ENCODE assay signal across 8 cellular contexts in genomic region chr16:2428051-2428786, GRCh38. TPM values are rescaled to one million over a fixed set of nuclear protein-coding genes. Genes with fewer than 3 reads are reported as not detected.
DNase-seq lines count a peak whose midpoint lies in the region; ATAC-seq, FAIRE-seq and TF ChIP-seq lines count a peak whose summit lies in the region.

No MANE protein-coding gene starts in this region.

- peak overlapping the region; percentile 83 to 94 (median 88) for H3K4me3 ChIP-seq in pancreas

- H3K36me3 ChIP-seq in pancreas, result no peaks in the 10 kb centered on the region

- intact Hi-C loops in head of caudate nucleus (cut with DNase I) (loop anchor here (5.0 to 10.0 kb wide), 3 partner anchors 47 to 86 kb away; partner anchors contain the start of genes ABCA3, NTN3 and TBC1D24), pancreas (cut with DNase I) (loop anchor here in 2 of 3 donors (10.0 kb wide), 1 partner anchor 83 kb away; the partner anchor contains the start of gene ABCA3 (in 2 of the 2))

- no peaks in the 10 kb centered on the region for H3K27me3 ChIP-seq in pancreas

- peak in 1 of 4 donors; percentile 9 for TF ChIP-seq CTCF in pancreas (IDR thresholded peaks at IDR 0.05)

- FAIRE-seq in pancreas (lab: Jason Lieb, UNC), result no peak

- ATAC-seq in pancreas, result peak; percentile 39 to 66 (median 54)

- H3K27ac ChIP-seq in pancreas, result peak overlapping the region in 2 of 4 donors; percentile 46 to 73

- peak; percentile 26 for DNase-seq in stimulated activated CD4-positive, alpha-beta T cell treated with anti-CD3 and anti-CD28 coated beads, Interleukin-15, amount 100 ng/mL, for 24 hours
- DNase-seq in stimulated activated CD4-positive, alpha-beta T cell treated with anti-CD3 and anti-CD28 coated beads, Interleukin-2, amount 100 ng/mL, for 48 hours, result no peak
- DNase-seq in HT1080 (ENCODE audit: low read depth) (peak; percentile 28), head of caudate nucleus (peak in 25 of 42 donors; percentile 5 to 61 (median 28)), pancreas (peak; percentile 37 to 84 (median 54)), GM19240 (ENCODE audit: insufficient read length, low spot score) (no peak), Kasumi-1 (lab: John Stamatoyannopoulos, UW) (no peak)
- peak; percentile 21 to 33 for DNase-seq in activated CD4-positive, alpha-beta T cell treated with anti-CD3 and anti-CD28 coated beads, Interleukin-2, amount 50 U/mL, for 48 hours

- no peaks in the 10 kb centered on the region for H3K9me3 ChIP-seq in pancreas

- WGBS in pancreas, 2 donors, result 31 to 34% methylated on average over 26 to 28 of the region's 28 CpGs

- peaks cover 0 to 6% (median 6%) of the 10 kb centered on the region in 3 donors for H3K4me1 ChIP-seq in pancreas

RNA-seq across cellular contexts. Expression of gene CCNF, which starts 1.0 kb away (rescaled TPM):
- 60.6 and 64.7 TPM in 2 replicates for total RNA-seq in HT1080 (2014; rRNA removed; shearing (Covaris generic))
- 18.1 and 18.6 TPM in 2 replicates for polyA plus RNA-seq in HT1080 (2015; cell fraction: cytosol; rRNA removed)
- 33.3 and 33.8 TPM in 2 replicates for polyA plus RNA-seq in HT1080 (2015; cell fraction: nucleus; rRNA removed)
- 1 to 10 TPM in 4 of 6 donors, under 1 TPM in 2; 0.69 to 2.6 (median 1.3) TPM for total RNA-seq in pancreas
- polyA plus RNA-seq in pancreas, result under 1 TPM; 0.77 to 0.91 TPM

RNA-seq across cellular contexts. Expression of gene TEDC2, which starts 31.7 kb away (rescaled TPM):
- 50.8 and 61.3 TPM in 2 replicates for total RNA-seq in HT1080 (2014; rRNA removed; shearing (Covaris generic))
- polyA plus RNA-seq in HT1080 (2015; cell fraction: cytosol; rRNA removed), result 19.1 and 25.2 TPM in 2 replicates
- 50.9 and 53.2 TPM in 2 replicates for polyA plus RNA-seq in HT1080 (2015; cell fraction: nucleus; rRNA removed)
- under 1 TPM in 5 of 6 donors, not detected in 1; 0.16 to 0.82 (median 0.76) TPM for total RNA-seq in pancreas
- 1 to 10 TPM; 1.1 to 1.4 TPM for polyA plus RNA-seq in pancreas

RNA-seq across cellular contexts. Expression of gene NTN3, which starts 42.9 kb away (rescaled TPM):
- not detected in 2 replicates for total RNA-seq in HT1080 (2014; rRNA removed; shearing (Covaris generic))
- not detected in 2 replicates for polyA plus RNA-seq in HT1080 (2015; cell fraction: cytosol; rRNA removed)
- polyA plus RNA-seq in HT1080 (2015; cell fraction: nucleus; rRNA removed), result not detected in 2 replicates
- under 1 TPM in 3 of 6 donors, not detected in 3; 0.09 to 0.22 (median 0.20) TPM for total RNA-seq in pancreas
- polyA plus RNA-seq in pancreas, result under 1 TPM; 0.07 to 0.08 TPM

RNA-seq across cellular contexts. Expression of gene TBC1D24, which starts 46.7 kb away (rescaled TPM):
- total RNA-seq in HT1080 (2014; rRNA removed; shearing (Covaris generic)), result 13.1 and 14.0 TPM in 2 replicates
- 5.6 and 6.0 TPM in 2 replicates for polyA plus RNA-seq in HT1080 (2015; cell fraction: cytosol; rRNA removed)
- 14.8 and 16.0 TPM in 2 replicates for polyA plus RNA-seq in HT1080 (2015; cell fraction: nucleus; rRNA removed)
- total RNA-seq in pancreas, result 10 to 100 TPM; 16.8 to 23.7 (median 19.7) TPM
- 10 to 100 TPM; 10.8 to 16.0 TPM for polyA plus RNA-seq in pancreas

Comparison
In these comparisons a context has a peak if more than half of its experiments do, and no peak if none do; other contexts are left out.
1. DNase-seq: peak in stimulated activated CD4-positive, alpha-beta T cell treated with anti-CD3 and anti-CD28 coated beads, Interleukin-15, amount 100 ng/mL, for 24 hours (single experiment), HT1080 (single experiment), activated CD4-positive, alpha-beta T cell treated with anti-CD3 and anti-CD28 coated beads, Interleukin-2, amount 50 U/mL, for 48 hours (2 of 2), head of caudate nucleus (25 of 42) and pancreas (6 of 6); none in stimulated activated CD4-positive, alpha-beta T cell treated with anti-CD3 and anti-CD28 coated beads, Interleukin-2, amount 100 ng/mL, for 48 hours (0 of 2), GM19240 (single experiment) and Kasumi-1 (0 of 2).
2. RNA of gene CCNF, which starts 1.0 kb away (total RNA-seq): 60.6 to 64.7 TPM in HT1080; 0.69 to 2.6 TPM in pancreas; every median in the first group is over 10 times any median in the second.
3. RNA of gene TEDC2, which starts 31.7 kb away (total RNA-seq): 50.8 to 61.3 TPM in HT1080; 0.16 to 0.82 TPM in pancreas; every median in the first group is over 10 times any median in the second.